ENCODE assay signal across 21 cellular contexts in genomic region chr4:8202526-8203375, GRCh38. TPM values are rescaled to one million over a fixed set of nuclear protein-coding genes. Genes with fewer than 3 reads are reported as not detected.
DNase-seq lines count a peak whose midpoint lies in the region; ATAC-seq, FAIRE-seq and TF ChIP-seq lines count a peak whose summit lies in the region.
"Had no signal": no experiment of that assay in that cellular context is flagged by ENCODE, and none has a peak within 500 bp of the region (broad histone marks: within the 10 kb centered on the region; RNA-seq: fewer than 3 reads in every experiment).

No MANE protein-coding gene starts in this region.

- ATAC-seq in activated B cell treated with CpG ODN at 0.5 μM for 24 hours (ENCODE audit: low read depth) (no peak), naive B cell (ENCODE audit: low read depth in 2 of 2) (no peak), HG03457 (IDR thresholded peaks at IDR 0.05; ENCODE audit: unreplicated experiment) (no peak), GM21528 (IDR thresholded peaks at IDR 0.05; ENCODE audit: low FRiP score, unreplicated experiment) (no peak)
- ATAC-seq: GM23338 had no signal

- DNase-seq in CD14-positive monocyte (ENCODE audit: low spot score) (no peak), GM19239 (ENCODE audit: insufficient read length, low spot score) (no peak), activated B cell treated with CpG ODN at 0.5 μM for 24 hours (no peak), naive B cell (peak; percentile 37), NOMO-1 (lab: John Stamatoyannopoulos, UW; ENCODE audit: unreplicated experiment in 2 of 2) (no peak), A172 (ENCODE audit: low spot score) (no peak)
- DNase-seq: activated CD4-positive, alpha-beta memory T cell treated with anti-CD3 and anti-CD28 coated beads for 36 hours; activated T-cell treated with anti-CD3 and anti-CD28 coated beads, Interleukin-2, amount 50 U/mL, for 48 hours; esophagus squamous epithelium; Karpas-422; mesendoderm; NCI-H1417; NCI-H2171 treated with DMSO at 0.1 percent for 48 hours; stimulated activated naive CD4-positive, alpha-beta T cell treated with Interleukin-2 at 50 U/mL for 16 hours; SW 1271 had no signal

- H3K9me3 Mint-ChIP-seq in CD14-positive monocyte = peaks cover 0 to 2% (median 0%) of the 10 kb centered on the region in 7 donors
- H3K9me3 Mint-ChIP-seq in activated B cell treated with CpG ODN at 0.5 μM for 24 hours = no peaks in the 10 kb centered on the region
- no peaks in the 10 kb centered on the region for H3K9me3 Mint-ChIP-seq in naive B cell
- H3K9me3 Mint-ChIP-seq: activated CD4-positive, alpha-beta memory T cell treated with anti-CD3 and anti-CD28 coated beads for 36 hours; GM23338; neural crest cell had no signal

- peak; percentile 61 for FAIRE-seq in GM19239 (lab: Jason Lieb, UNC)

- H3K4me1 Mint-ChIP-seq in CD14-positive monocyte = peaks cover 83% of the 10 kb centered on the region
- H3K4me1 Mint-ChIP-seq in activated B cell treated with CpG ODN at 0.5 μM for 24 hours = peaks cover 90% of the 10 kb centered on the region
- H3K4me1 Mint-ChIP-seq in naive B cell = peaks cover 63 to 93% (median 80%) of the 10 kb centered on the region in 3 donors

- H3K36me3 Mint-ChIP-seq in CD14-positive monocyte (peaks cover 41 to 54% of the 10 kb centered on the region in 2 donors), activated B cell treated with CpG ODN at 0.5 μM for 24 hours (ENCODE audit: low read depth) (peaks cover 23% of the 10 kb centered on the region), naive B cell (no peaks in the 10 kb centered on the region)
- H3K36me3 Mint-ChIP-seq: activated naive CD8-positive, alpha-beta T cell had no signal

- H3K4me3 Mint-ChIP-seq in CD14-positive monocyte (peak overlapping the region; percentile 95 to 96), activated B cell treated with CpG ODN at 0.5 μM for 24 hours (peak overlapping the region; percentile 97), naive B cell (peak overlapping the region; percentile 93 to 99 (median 96))
- H3K4me3 Mint-ChIP-seq: activated naive CD8-positive, alpha-beta T cell; GM23338; neural crest cell had no signal

- POLR2A ChIA-PET in activated B cell treated with CpG ODN at 0.5 μM for 24 hours (lab: Charles Lee) = interaction anchor here (0.9 to 7.6 kb wide), 8 partner anchors 11 to 238 kb away, joined by 3 to 123 read pairs (median 6); partner anchors contain the start of genes ACOX3 and TRMT44

- H3K27me3 Mint-ChIP-seq in CD14-positive monocyte (ENCODE audit: low read depth in 3 of 3) (peaks cover 0 to 3% (median 0%) of the 10 kb centered on the region in 3 donors), activated B cell treated with CpG ODN at 0.5 μM for 24 hours (no peaks in the 10 kb centered on the region), naive B cell (no peaks in the 10 kb centered on the region)
- H3K27me3 Mint-ChIP-seq: activated CD4-positive, alpha-beta memory T cell treated with anti-CD3 and anti-CD28 coated beads for 36 hours; activated naive CD8-positive, alpha-beta T cell had no signal

- CTCF ChIA-PET in activated B cell treated with CpG ODN at 0.5 μM for 24 hours (lab: Charles Lee) = interaction anchor here (0.8 to 2.2 kb wide), 3 partner anchors 23 to 39 kb away, joined by 3 to 16 read pairs (median 3); no protein-coding TSS in a partner anchor

- intact Hi-C loops in CD14-positive monocyte (cut with micrococcal nuclease) (no loop called here), activated B cell treated with CpG ODN at 0.5 μM for 24 hours (cut with micrococcal nuclease) (no loop called here)

- H3K27ac Mint-ChIP-seq in CD14-positive monocyte (no peak overlapping the region), activated B cell treated with CpG ODN at 0.5 μM for 24 hours (peak overlapping the region; percentile 96), naive B cell (peak overlapping the region; percentile 80 to 99 (median 96))
- H3K27ac Mint-ChIP-seq: activated naive CD8-positive, alpha-beta T cell; GM23338 had no signal

- TF ChIP-seq CTCF in CD14-positive monocyte (IDR thresholded peaks at IDR 0.05) = no peak
- TF ChIP-seq CTCF in activated B cell treated with CpG ODN at 0.5 μM for 24 hours (IDR thresholded peaks at IDR 0.05) = no peak

RNA-seq across cellular contexts. Expression of gene SH3TC1, which starts 3.7 kb away (rescaled TPM):
- polyA plus RNA-seq in CD14-positive monocyte = 10 to 100 TPM; 36.9 to 41.9 TPM
- 104 and 135 TPM in 2 replicates for total RNA-seq in activated B cell treated with CpG ODN at 0.5 μM for 24 hours
- polyA plus RNA-seq in naive B cell (ENCODE audit: low read depth in 6 of 6) = 10 to 100 TPM; 24.1 to 64.3 (median 37.5) TPM
- total RNA-seq in A172 (2014; rRNA removed; shearing (Covaris generic)) = 7.2 and 10.0 TPM in 2 replicates
- total RNA-seq: G401 had no signal
- polyA plus RNA-seq: GM23338 had no signal

RNA-seq across cellular contexts. Expression of gene ABLIM2, which starts 44.1 kb away (rescaled TPM):
- polyA plus RNA-seq in CD14-positive monocyte (not detected), naive B cell (ENCODE audit: low read depth in 6 of 6) (1 to 10 TPM in 3 of 6 donors, under 1 TPM in 3; 0.52 to 3.4 (median 1.1) TPM)
- 5.2 and 7.0 TPM in 2 replicates for total RNA-seq in activated B cell treated with CpG ODN at 0.5 μM for 24 hours
- total RNA-seq in A172 (2014; rRNA removed; shearing (Covaris generic)) = 1.3 and 5.1 TPM in 2 replicates

Comparison
In these comparisons a context has a peak if more than half of its experiments do, and no peak if none do; other contexts are left out.
1. H3K27ac Mint-ChIP-seq: peak in activated B cell treated with CpG ODN at 0.5 μM for 24 hours (single experiment) and naive B cell (6 of 6); none in CD14-positive monocyte (0 of 7).
2. Peak in every context shown above with its lines, with median percentiles within 50 percentile points of each other: H3K4me3 Mint-ChIP-seq.